21 cellular contexts compared by ENCODE assay signal in the genomic region with DNA sequence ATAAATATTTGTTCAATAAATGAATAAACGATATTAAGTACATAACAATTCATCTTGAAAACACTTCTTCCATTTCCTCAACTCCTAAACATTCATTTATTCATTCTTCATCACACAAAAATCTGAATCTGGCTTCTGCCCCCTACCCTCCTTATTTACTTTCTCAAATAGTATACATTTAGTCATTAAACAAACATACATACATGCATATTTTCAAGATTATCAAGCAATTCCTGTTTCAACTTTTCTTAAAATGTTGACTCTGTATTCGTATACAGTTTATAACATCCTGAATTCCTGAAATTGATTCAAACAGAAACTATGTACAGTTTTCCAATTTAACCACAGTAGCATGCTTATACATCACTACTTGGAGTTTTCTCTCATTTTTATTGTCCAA.
A peak's percentile ranks its signal among the peaks of the same experiment; 100 is the strongest.
DNase-seq lines count a peak whose midpoint lies in the region; ATAC-seq and TF ChIP-seq lines count a peak whose summit lies in the region.
"Had no signal": no experiment of that assay in that cellular context is flagged by ENCODE, and none has a peak within 500 bp of the region (broad histone marks: within the 10 kb centered on the region; RNA-seq: fewer than 3 reads in every experiment).

No MANE protein-coding gene starts in this region.

- H3K4me2 ChIP-seq in GM23248 (ENCODE audit: unreplicated experiment) = peak overlapping the region; percentile 47

- H3K4me1 ChIP-seq in GM23248 (ENCODE audit: insufficient read depth) (peaks cover 39% of the 10 kb centered on the region), RWPE2 (ENCODE audit: insufficient read depth, poor library complexity, severe bottlenecking) (peaks cover 29% of the 10 kb centered on the region)
- H3K4me1 ChIP-seq: parathyroid adenoma had no signal

- H3K27ac ChIP-seq in GM23248 (peak overlapping the region; percentile 39), RWPE2 (ENCODE audit: poor library complexity, severe bottlenecking) (peak overlapping the region; percentile 93)
- H3K27ac ChIP-seq: C4-2B, parathyroid adenoma, thoracic aorta had no signal

- no peaks in the 10 kb centered on the region for H4K20me1 ChIP-seq in GM23248 (ENCODE audit: insufficient read depth)

- H3K4me3 ChIP-seq in GM23248 = peak overlapping the region; percentile 26; the same call in 1 of the 2 replicates
- no peak overlapping the region for H3K4me3 ChIP-seq in RWPE2 (ENCODE audit: severe bottlenecking)
- no peak overlapping the region for H3K4me3 ChIP-seq in epithelial cell of esophagus (ENCODE audit: low read length)
- no peak overlapping the region for H3K4me3 ChIP-seq in skeletal muscle cell (ENCODE audit: low read depth, low read length)
- H3K4me3 ChIP-seq: thoracic aorta had no signal

- H3K27me3 ChIP-seq in GM23248 (replicated peaks; ENCODE audit: insufficient read depth) (no peaks in the 10 kb centered on the region), RWPE2 (ENCODE audit: insufficient read depth, poor library complexity, severe bottlenecking) (no peaks in the 10 kb centered on the region)

- peaks cover 19% of the 10 kb centered on the region for H3F3A ChIP-seq in GM23248 (ENCODE audit: insufficient read depth)

- no peaks in the 10 kb centered on the region for H3K9me2 ChIP-seq in GM23248 (ENCODE audit: insufficient read depth)

- peak overlapping the region; percentile 31; the same call in 1 of the 2 replicates for H2AFZ ChIP-seq in GM23248
- H2AFZ ChIP-seq: parathyroid adenoma had no signal

- no peaks in the 10 kb centered on the region for H3K9me3 ChIP-seq in GM23248 (ENCODE audit: low read depth)
- no peaks in the 10 kb centered on the region for H3K9me3 ChIP-seq in RWPE2 (ENCODE audit: severe bottlenecking)
- H3K9me3 ChIP-seq: thoracic aorta had no signal

- H3K36me3 ChIP-seq in GM23248 (ENCODE audit: low read depth) = no peaks in the 10 kb centered on the region
- no peaks in the 10 kb centered on the region for H3K36me3 ChIP-seq in RWPE2 (ENCODE audit: low read depth)
- H3K36me3 ChIP-seq: thoracic aorta had no signal

- DNase-seq in GM23248 (peak; percentile 49), RWPE2 (ENCODE audit: low spot score) (no peak), epithelial cell of esophagus (ENCODE audit: low read depth) (peak; percentile 65), skeletal muscle cell (ENCODE audit: low read depth) (peak; percentile 24), UCSD-AML1 (lab: John Stamatoyannopoulos, UW; ENCODE audit: unreplicated experiment) (no peak), kidney glomerular epithelial cell (lab: John Stamatoyannopoulos, UW) (no peak), NCI-H1092 treated with DMSO at 0.1 percent for 48 hours (lab: John Stamatoyannopoulos, UW) (no peak)
- DNase-seq: activated CD8-positive, alpha-beta T cell treated with anti-CD3 and anti-CD28 coated beads, Interleukin-2, amount 10 ng/mL, durations not matched to agents 7 days and 5 days; activated naive CD8-positive, alpha-beta T cell treated with anti-CD3 and anti-CD28 coated beads for 36 hours; activated T-cell treated with anti-CD3 and anti-CD28 coated beads, Interleukin-2, amount 50 U/mL, for 48 hours; central memory CD4-positive, alpha-beta T cell; endodermal cell; NCI-H1694 treated with DMSO at 0.1 percent for 48 hours; NCI-H345; small intestine; T-helper 17 cell had no signal

- no peak for TF ChIP-seq CTCF in RWPE2 (IDR thresholded peaks at IDR 0.05; ENCODE audit: poor library complexity, severe bottlenecking)
- no peak for TF ChIP-seq CTCF in epithelial cell of esophagus (IDR thresholded peaks at IDR 0.05; ENCODE audit: insufficient read depth, low read depth, low read length, missing control alignments)

- peak; percentile 96 for ATAC-seq in RWPE2 (ENCODE audit: low read depth)
- ATAC-seq: activated CD8-positive, alpha-beta T cell treated with anti-CD3 and anti-CD28 coated beads, Interleukin-2, amount 10 ng/mL, durations not matched to agents 7 days and 5 days; Right ventricle myocardium inferior; T-helper 17 cell; WTC11 had no signal

- no peaks in the 10 kb centered on the region for H3K79me2 ChIP-seq in GM23248 (ENCODE audit: insufficient read depth)
- H3K79me2 ChIP-seq: parathyroid adenoma had no signal

- no peak overlapping the region for H3K9ac ChIP-seq in GM23248
- H3K9ac ChIP-seq: parathyroid adenoma had no signal

- WGBS in GM23248 (ENCODE audit: low coverage in 1 of 2, low lambda C conversion rate in 2 of 2, missing lambda C conversion rate in 2 of 2), 2 experiments = 19 to 21% methylated on average over 2 of the region's 2 CpGs

- in situ Hi-C loops in GM23248 (cut with MboI) = no loop called here

Comparison
In these comparisons a context has a peak if more than half of its experiments do, and no peak if none do; other contexts are left out.
1. DNase-seq: peak in GM23248 (single experiment), epithelial cell of esophagus (single experiment) and skeletal muscle cell (single experiment); none in RWPE2 (single experiment), UCSD-AML1 (single experiment), kidney glomerular epithelial cell (single experiment) and NCI-H1092 treated with DMSO at 0.1 percent for 48 hours (single experiment).